Comparison of ENCODE assay signal across 1 cellular context in the genomic region with DNA sequence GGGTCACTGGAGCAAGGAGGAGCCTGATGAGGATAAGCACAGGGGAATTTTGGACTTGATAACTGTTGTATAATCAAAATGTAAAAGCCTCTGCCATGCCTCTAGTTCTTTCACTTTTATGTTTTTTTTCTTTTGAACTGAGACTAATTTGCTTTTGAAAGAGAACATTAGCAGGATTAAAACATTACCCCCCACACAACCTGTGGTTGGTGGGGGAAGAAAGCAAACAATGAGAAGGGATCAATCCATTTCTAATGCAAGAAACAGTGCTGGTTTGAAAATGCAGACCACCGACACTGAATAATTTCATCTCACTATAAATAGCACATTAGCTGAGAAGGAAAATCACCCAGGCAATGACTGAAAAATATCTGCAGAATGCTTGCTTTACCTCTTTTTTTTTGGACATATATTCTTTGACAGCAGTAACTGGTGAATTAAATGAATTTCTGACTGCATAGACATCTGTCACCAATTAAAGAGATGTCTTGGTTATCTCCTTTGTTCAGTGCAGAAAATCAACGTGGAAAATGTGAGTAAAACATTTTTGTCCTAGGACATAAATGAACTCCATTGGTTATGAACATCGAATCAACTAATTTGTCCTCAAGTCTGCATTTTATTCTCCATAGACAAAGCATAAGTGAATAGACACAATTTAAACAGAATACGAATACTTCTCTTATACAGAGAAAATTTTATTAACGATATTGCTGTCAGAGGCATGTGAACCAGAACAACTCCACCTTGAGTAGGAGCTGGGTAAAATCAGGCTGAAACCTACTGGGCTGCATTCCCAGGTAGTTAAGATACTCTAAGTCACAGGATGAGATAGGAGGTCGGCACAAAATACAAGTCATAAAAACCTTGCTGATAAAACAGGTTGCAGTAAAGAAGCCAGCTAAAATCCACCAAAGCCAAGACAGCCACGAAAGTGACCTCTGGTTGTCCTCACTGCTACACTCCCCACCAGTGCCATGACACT.
TF ChIP-seq lines count a peak whose summit lies in the region.

No MANE protein-coding gene starts in this region.

TF ChIP-seq in IMR-90, 13 proteins besides CTCF, POLR2A, EP300 and RAD21:
- TF ChIP-seq RFX5 (IDR thresholded peaks at IDR 0.05; ENCODE audit: low read depth, low read length) (no peak), NFE2L2 (IDR thresholded peaks at IDR 0.05; ENCODE audit: low read depth, low read length) (no peak), BHLHE40 (IDR thresholded peaks at IDR 0.05; ENCODE audit: low read depth, low read length) (no peak), MAFK (IDR thresholded peaks at IDR 0.05; ENCODE audit: low read depth, low read length) (no peak), FOS (IDR thresholded peaks at IDR 0.05; ENCODE audit: low read depth, low read length) (no peak), SMC3 (IDR thresholded peaks at IDR 0.05; ENCODE audit: low read depth, low read length) (no peak), RCOR1 (IDR thresholded peaks at IDR 0.05; ENCODE audit: insufficient replicate concordance, low read length) (no peak), CHD1 (IDR thresholded peaks at IDR 0.05; ENCODE audit: low read depth, low read length) (no peak), MAZ (IDR thresholded peaks at IDR 0.05; ENCODE audit: borderline replicate concordance, low read depth, low read length) (no peak), MXI1 (IDR thresholded peaks at IDR 0.05; ENCODE audit: borderline replicate concordance, low read depth, low read length) (no peak)
